12 cellular contexts compared by ENCODE assay signal in the genomic region with DNA sequence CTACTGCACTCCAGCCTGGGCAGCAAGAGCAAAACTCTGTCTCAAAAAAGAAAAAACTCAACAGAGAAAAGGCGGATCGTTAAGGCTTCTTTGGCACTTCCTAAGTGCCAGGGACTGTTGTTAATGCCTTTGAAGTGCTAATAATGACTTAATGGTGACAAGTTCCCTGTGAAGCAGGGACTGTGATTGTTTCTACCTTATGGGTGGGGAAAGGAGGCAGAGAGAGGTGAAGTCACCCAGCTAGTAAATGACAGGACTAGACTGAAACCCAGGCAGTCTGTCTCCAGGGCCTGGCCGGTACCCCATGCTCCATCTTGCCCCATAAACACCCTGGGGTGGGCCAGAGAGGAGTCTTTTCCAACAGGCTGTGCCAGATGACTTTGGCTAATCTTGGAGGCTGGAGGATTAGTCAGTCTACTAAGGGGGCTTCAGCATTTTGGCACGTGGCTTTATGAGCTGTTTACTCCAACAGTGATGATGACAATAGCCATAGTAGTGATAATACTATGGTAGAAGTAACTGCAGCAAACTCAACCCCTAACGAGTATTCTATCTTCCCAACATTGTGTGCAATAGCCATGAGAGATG. TPM values are rescaled to one million over a fixed set of nuclear protein-coding genes. Genes with fewer than 3 reads are reported as not detected.
DNase-seq lines count a peak whose midpoint lies in the region; ATAC-seq and TF ChIP-seq lines count a peak whose summit lies in the region.
"Had no signal": no experiment of that assay in that cellular context is flagged by ENCODE, and none has a peak within 500 bp of the region (broad histone marks: within the 10 kb centered on the region; RNA-seq: fewer than 3 reads in every experiment).

No MANE protein-coding gene starts in this region.

- TF ChIP-seq POLR2A in testis (IDR thresholded peaks at IDR 0.05): no peak

- H3K9me3 Mint-ChIP-seq in brain (peaks cover 33 to 59% (median 43%) of the 10 kb centered on the region in 5 experiments), memory B cell (peaks cover 21% of the 10 kb centered on the region)

- peak overlapping the region; percentile 48 for H3K9ac ChIP-seq in HUES6 (ENCODE audit: low read length)

- H3K36me3 Mint-ChIP-seq in brain (peaks cover 91% of the 10 kb centered on the region), memory B cell (peaks cover 49% of the 10 kb centered on the region)

- H3K4me3 Mint-ChIP-seq in brain: no peak overlapping the region
- no peak overlapping the region for H3K4me3 Mint-ChIP-seq in memory B cell
- H3K4me3 Mint-ChIP-seq: naive thymus-derived CD8-positive, alpha-beta T cell had no signal

- H3K36me3 ChIP-seq in HUES6 (ENCODE audit: control insufficient read depth, insufficient read depth, low read length): peaks cover 46% of the 10 kb centered on the region
- no peaks in the 10 kb centered on the region for H3K36me3 ChIP-seq in testis (ENCODE audit: low read depth, missing control alignments)

- intact Hi-C loops in testis (cut with DNase I; ENCODE audit: low total_unique reads): no loop called here

- H3K27me3 Mint-ChIP-seq in brain (no peaks in the 10 kb centered on the region), memory B cell (no peaks in the 10 kb centered on the region)
- H3K27me3 Mint-ChIP-seq: naive thymus-derived CD8-positive, alpha-beta T cell had no signal

- peak overlapping the region; percentile 34; the same call in 1 of the 2 replicates for H3K27ac ChIP-seq in HUES6 (ENCODE audit: low read depth, low read length)
- H3K27ac ChIP-seq in testis: peak overlapping the region; percentile 51 to 87

- H3K4me1 Mint-ChIP-seq in brain: peaks cover 12% of the 10 kb centered on the region
- peaks cover 12% of the 10 kb centered on the region for H3K4me1 Mint-ChIP-seq in memory B cell

- DNase-seq in memory B cell (ENCODE audit: low spot score in 2 of 2) (no peak), testis (no peak), kidney glomerular epithelial cell (lab: John Stamatoyannopoulos, UW) (no peak), AML-193 (lab: John Stamatoyannopoulos, UW) (no peak)
- DNase-seq in stimulated activated naive CD4-positive, alpha-beta T cell treated with Interleukin-2 at 50 U/mL for 16 hours (lab: John Stamatoyannopoulos, UW): no peak
- DNase-seq: activated CD8-positive, alpha-beta memory T cell treated with anti-CD3 and anti-CD28 coated beads, Interleukin-2, amount 50 U/mL, for 4 hours; naive thymus-derived CD8-positive, alpha-beta T cell; NCI-H345 had no signal

- 58 to 76% methylated on average over 4 to 5 of the region's 5 CpGs for WGBS in testis, 2 donors

- H3K27me3 ChIP-seq in HUES6 (ENCODE audit: control insufficient read depth, insufficient read depth, low read length): no peaks in the 10 kb centered on the region
- no peaks in the 10 kb centered on the region for H3K27me3 ChIP-seq in testis

- peaks cover 27% of the 10 kb centered on the region for H3K4me1 ChIP-seq in HUES6 (ENCODE audit: control insufficient read depth, insufficient read depth, low read length)
- H3K4me1 ChIP-seq in testis: peaks cover 33% of the 10 kb centered on the region

- H3K27ac Mint-ChIP-seq in brain: peak overlapping the region in 3 of 5 experiments; percentile 17 to 53 (median 26)
- peak overlapping the region; percentile 67 for H3K27ac Mint-ChIP-seq in memory B cell

- H3K4me3 ChIP-seq in HUES6 (ENCODE audit: low read depth, low read length) (no peak overlapping the region; the same call in 1 of the 2 replicates), testis (no peak overlapping the region)
- H3K4me3 ChIP-seq: smooth muscle cell had no signal

- ATAC-seq in memory B cell (ENCODE audit: low read depth): no peak
- ATAC-seq in HG03097 (IDR thresholded peaks at IDR 0.05; ENCODE audit: low FRiP score, unreplicated experiment): no peak
- ATAC-seq: naive thymus-derived CD8-positive, alpha-beta T cell had no signal

- H3K9me3 ChIP-seq in HUES6 (ENCODE audit: control insufficient read depth, insufficient read depth, low read depth, low read length): peaks cover 45% of the 10 kb centered on the region
- no peaks in the 10 kb centered on the region for H3K9me3 ChIP-seq in testis

- TF ChIP-seq CTCF in brain (conservative IDR thresholded peaks at IDR 0.05): no peak
- no peak for TF ChIP-seq CTCF in testis (IDR thresholded peaks at IDR 0.05)

RNA-seq across cellular contexts. Expression of a gene that starts 26.9 kb away (rescaled TPM):
- 13.2 TPM for polyA plus RNA-seq in brain (ENCODE audit: insufficient read depth, low read depth, low replicate concordance)
- total RNA-seq in testis: 10 to 100 TPM; 88.0 to 90.6 TPM
- 54.7 TPM for polyA plus RNA-seq in testis (ENCODE audit: insufficient read depth, low read depth, low replicate concordance)
